Comparison of ENCODE assay signal across 2 cellular contexts in genomic region chr20:48931527-48932374, GRCh38.
TF ChIP-seq lines count a peak whose summit lies in the region.

No MANE protein-coding gene starts in this region.

TF ChIP-seq in IMR-90, 13 proteins besides CTCF, POLR2A, EP300 and RAD21:
- no peak for TF ChIP-seq NFE2L2 (IDR thresholded peaks at IDR 0.05; ENCODE audit: low read depth, low read length)
- no peak for TF ChIP-seq SMC3 (IDR thresholded peaks at IDR 0.05; ENCODE audit: low read depth, low read length)
- no peak for TF ChIP-seq RFX5 (IDR thresholded peaks at IDR 0.05; ENCODE audit: low read depth, low read length)
- TF ChIP-seq, protein P1, sequence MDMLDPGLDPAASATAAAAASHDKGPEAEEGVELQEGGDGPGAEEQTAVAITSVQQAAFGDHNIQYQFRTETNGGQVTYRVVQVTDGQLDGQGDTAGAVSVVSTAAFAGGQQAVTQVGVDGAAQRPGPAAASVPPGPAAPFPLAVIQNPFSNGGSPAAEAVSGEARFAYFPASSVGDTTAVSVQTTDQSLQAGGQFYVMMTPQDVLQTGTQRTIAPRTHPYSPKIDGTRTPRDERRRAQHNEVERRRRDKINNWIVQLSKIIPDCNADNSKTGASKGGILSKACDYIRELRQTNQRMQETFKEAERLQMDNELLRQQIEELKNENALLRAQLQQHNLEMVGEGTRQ (IDR thresholded peaks at IDR 0.05; ENCODE audit: low read depth, low read length) = no peak
- TF ChIP-seq, protein P2, sequence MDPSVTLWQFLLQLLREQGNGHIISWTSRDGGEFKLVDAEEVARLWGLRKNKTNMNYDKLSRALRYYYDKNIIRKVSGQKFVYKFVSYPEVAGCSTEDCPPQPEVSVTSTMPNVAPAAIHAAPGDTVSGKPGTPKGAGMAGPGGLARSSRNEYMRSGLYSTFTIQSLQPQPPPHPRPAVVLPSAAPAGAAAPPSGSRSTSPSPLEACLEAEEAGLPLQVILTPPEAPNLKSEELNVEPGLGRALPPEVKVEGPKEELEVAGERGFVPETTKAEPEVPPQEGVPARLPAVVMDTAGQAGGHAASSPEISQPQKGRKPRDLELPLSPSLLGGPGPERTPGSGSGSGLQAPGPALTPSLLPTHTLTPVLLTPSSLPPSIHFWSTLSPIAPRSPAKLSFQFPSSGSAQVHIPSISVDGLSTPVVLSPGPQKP (IDR thresholded peaks at IDR 0.05; ENCODE audit: borderline replicate concordance, low read depth, low read length) = no peak
- TF ChIP-seq CEBPB (IDR thresholded peaks at IDR 0.05; ENCODE audit: low read depth, low read length) = no peak
- TF ChIP-seq MXI1 (IDR thresholded peaks at IDR 0.05; ENCODE audit: borderline replicate concordance, low read depth, low read length) = no peak
- no peak for TF ChIP-seq BHLHE40 (IDR thresholded peaks at IDR 0.05; ENCODE audit: low read depth, low read length)
- TF ChIP-seq CHD1 (IDR thresholded peaks at IDR 0.05; ENCODE audit: low read depth, low read length) = no peak
- TF ChIP-seq MAZ (IDR thresholded peaks at IDR 0.05; ENCODE audit: borderline replicate concordance, low read depth, low read length) = no peak
- no peak for TF ChIP-seq FOS (IDR thresholded peaks at IDR 0.05; ENCODE audit: low read depth, low read length)
- no peak for TF ChIP-seq RCOR1 (IDR thresholded peaks at IDR 0.05; ENCODE audit: insufficient replicate concordance, low read length)

TF ChIP-seq in HepG2, 621 proteins besides CTCF, POLR2A, EP300 and RAD21:
- TF ChIP-seq, protein P3, sequence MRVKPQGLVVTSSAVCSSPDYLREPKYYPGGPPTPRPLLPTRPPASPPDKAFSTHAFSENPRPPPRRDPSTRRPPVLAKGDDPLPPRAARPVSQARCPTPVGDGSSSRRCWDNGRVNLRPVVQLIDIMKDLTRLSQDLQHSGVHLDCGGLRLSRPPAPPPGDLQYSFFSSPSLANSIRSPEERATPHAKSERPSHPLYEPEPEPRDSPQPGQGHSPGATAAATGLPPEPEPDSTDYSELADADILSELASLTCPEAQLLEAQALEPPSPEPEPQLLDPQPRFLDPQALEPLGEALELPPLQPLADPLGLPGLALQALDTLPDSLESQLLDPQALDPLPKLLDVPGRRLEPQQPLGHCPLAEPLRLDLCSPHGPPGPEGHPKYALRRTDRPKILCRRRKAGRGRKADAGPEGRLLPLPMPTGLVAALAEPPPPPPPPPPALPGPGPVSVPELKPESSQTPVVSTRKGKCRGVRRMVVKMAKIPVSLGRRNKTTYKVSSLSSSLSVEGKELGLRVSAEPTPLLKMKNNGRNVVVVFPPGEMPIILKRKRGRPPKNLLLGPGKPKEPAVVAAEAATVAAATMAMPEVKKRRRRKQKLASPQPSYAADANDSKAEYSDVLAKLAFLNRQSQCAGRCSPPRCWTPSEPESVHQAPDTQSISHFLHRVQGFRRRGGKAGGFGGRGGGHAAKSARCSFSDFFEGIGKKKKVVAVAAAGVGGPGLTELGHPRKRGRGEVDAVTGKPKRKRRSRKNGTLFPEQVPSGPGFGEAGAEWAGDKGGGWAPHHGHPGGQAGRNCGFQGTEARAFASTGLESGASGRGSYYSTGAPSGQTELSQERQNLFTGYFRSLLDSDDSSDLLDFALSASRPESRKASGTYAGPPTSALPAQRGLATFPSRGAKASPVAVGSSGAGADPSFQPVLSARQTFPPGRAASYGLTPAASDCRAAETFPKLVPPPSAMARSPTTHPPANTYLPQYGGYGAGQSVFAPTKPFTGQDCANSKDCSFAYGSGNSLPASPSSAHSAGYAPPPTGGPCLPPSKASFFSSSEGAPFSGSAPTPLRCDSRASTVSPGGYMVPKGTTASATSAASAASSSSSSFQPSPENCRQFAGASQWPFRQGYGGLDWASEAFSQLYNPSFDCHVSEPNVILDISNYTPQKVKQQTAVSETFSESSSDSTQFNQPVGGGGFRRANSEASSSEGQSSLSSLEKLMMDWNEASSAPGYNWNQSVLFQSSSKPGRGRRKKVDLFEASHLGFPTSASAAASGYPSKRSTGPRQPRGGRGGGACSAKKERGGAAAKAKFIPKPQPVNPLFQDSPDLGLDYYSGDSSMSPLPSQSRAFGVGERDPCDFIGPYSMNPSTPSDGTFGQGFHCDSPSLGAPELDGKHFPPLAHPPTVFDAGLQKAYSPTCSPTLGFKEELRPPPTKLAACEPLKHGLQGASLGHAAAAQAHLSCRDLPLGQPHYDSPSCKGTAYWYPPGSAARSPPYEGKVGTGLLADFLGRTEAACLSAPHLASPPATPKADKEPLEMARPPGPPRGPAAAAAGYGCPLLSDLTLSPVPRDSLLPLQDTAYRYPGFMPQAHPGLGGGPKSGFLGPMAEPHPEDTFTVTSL (CRISPR knock-in tag; IDR thresholded peaks at IDR 0.05; ENCODE audit: borderline replicate concordance) = 0 out of 2 replicates have a peak, but pooled peaks have one; percentile 6
- TF ChIP-seq, protein P4, sequence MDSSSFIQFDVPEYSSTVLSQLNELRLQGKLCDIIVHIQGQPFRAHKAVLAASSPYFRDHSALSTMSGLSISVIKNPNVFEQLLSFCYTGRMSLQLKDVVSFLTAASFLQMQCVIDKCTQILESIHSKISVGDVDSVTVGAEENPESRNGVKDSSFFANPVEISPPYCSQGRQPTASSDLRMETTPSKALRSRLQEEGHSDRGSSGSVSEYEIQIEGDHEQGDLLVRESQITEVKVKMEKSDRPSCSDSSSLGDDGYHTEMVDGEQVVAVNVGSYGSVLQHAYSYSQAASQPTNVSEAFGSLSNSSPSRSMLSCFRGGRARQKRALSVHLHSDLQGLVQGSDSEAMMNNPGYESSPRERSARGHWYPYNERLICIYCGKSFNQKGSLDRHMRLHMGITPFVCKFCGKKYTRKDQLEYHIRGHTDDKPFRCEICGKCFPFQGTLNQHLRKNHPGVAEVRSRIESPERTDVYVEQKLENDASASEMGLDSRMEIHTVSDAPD (CRISPR knock-in tag; IDR thresholded peaks at IDR 0.05) = peak; percentile 11; the same call in 1 of the 2 replicates
- TF ChIP-seq, protein P5, sequence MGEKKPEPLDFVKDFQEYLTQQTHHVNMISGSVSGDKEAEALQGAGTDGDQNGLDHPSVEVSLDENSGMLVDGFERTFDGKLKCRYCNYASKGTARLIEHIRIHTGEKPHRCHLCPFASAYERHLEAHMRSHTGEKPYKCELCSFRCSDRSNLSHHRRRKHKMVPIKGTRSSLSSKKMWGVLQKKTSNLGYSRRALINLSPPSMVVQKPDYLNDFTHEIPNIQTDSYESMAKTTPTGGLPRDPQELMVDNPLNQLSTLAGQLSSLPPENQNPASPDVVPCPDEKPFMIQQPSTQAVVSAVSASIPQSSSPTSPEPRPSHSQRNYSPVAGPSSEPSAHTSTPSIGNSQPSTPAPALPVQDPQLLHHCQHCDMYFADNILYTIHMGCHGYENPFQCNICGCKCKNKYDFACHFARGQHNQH (CRISPR knock-in tag; IDR thresholded peaks at IDR 0.05) = peak; percentile 23; the same call in 1 of the 2 replicates
- TF ChIP-seq SIX1 (CRISPR knock-in tag; IDR thresholded peaks at IDR 0.05; ENCODE audit: borderline replicate concordance) (no peak), ZNF251 (CRISPR knock-in tag; IDR thresholded peaks at IDR 0.05) (0 out of 2 replicates have a peak, but pooled peaks have one; percentile 67), ETV5 (CRISPR knock-in tag; IDR thresholded peaks at IDR 0.05; ENCODE audit: borderline replicate concordance) (no peak), ZFP91 (CRISPR knock-in tag; IDR thresholded peaks at IDR 0.05; ENCODE audit: borderline replicate concordance) (0 out of 2 replicates have a peak, but pooled peaks have one; percentile 42), CBX2 (IDR thresholded peaks at IDR 0.05; ENCODE audit: low read depth, low read length) (no peak), CBX2 (CRISPR knock-in tag; IDR thresholded peaks at IDR 0.05; ENCODE audit: low read depth) (no peak), ZNF282 (IDR thresholded peaks at IDR 0.05; ENCODE audit: partially characterized antibody) (peak; percentile 34), NONO (IDR thresholded peaks at IDR 0.05) (no peak), NONO (CRISPR knock-in tag; conservative IDR thresholded peaks at IDR 0.05) (peak; percentile 54; the same call in 1 of the 2 replicates), CCDC6 (CRISPR knock-in tag; IDR thresholded peaks at IDR 0.05) (0 out of 2 replicates have a peak, but pooled peaks have one; percentile 13), ARNTL (CRISPR knock-in tag; IDR thresholded peaks at IDR 0.05) (peak; percentile 7; the same call in 1 of the 2 replicates), ZFY (CRISPR knock-in tag; IDR thresholded peaks at IDR 0.05) (0 out of 2 replicates have a peak, but pooled peaks have one; percentile 30), ZNF343 (CRISPR knock-in tag; IDR thresholded peaks at IDR 0.05) (0 out of 2 replicates have a peak, but pooled peaks have one; percentile 72), SAFB2 (CRISPR knock-in tag; IDR thresholded peaks at IDR 0.05; ENCODE audit: borderline replicate concordance, low read depth) (no peak), ZNF350 (CRISPR knock-in tag; IDR thresholded peaks at IDR 0.05; ENCODE audit: borderline replicate concordance, low read depth) (0 out of 2 replicates have a peak, but pooled peaks have one; percentile 7), RARG (CRISPR knock-in tag; IDR thresholded peaks at IDR 0.05; ENCODE audit: low read depth) (0 out of 2 replicates have a peak, but pooled peaks have one; percentile 37), ZBTB4 (CRISPR knock-in tag; IDR thresholded peaks at IDR 0.05; ENCODE audit: borderline replicate concordance) (0 out of 2 replicates have a peak, but pooled peaks have one; percentile 20), ZMYM3 (CRISPR knock-in tag; IDR thresholded peaks at IDR 0.05) (peak; percentile 88), POGZ (CRISPR knock-in tag; IDR thresholded peaks at IDR 0.05) (0 out of 2 replicates have a peak, but pooled peaks have one; percentile 1)
- TF ChIP-seq, protein P6, sequence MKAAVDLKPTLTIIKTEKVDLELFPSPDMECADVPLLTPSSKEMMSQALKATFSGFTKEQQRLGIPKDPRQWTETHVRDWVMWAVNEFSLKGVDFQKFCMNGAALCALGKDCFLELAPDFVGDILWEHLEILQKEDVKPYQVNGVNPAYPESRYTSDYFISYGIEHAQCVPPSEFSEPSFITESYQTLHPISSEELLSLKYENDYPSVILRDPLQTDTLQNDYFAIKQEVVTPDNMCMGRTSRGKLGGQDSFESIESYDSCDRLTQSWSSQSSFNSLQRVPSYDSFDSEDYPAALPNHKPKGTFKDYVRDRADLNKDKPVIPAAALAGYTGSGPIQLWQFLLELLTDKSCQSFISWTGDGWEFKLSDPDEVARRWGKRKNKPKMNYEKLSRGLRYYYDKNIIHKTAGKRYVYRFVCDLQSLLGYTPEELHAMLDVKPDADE (CRISPR knock-in tag; IDR thresholded peaks at IDR 0.05) = no peak
- TF ChIP-seq, protein P7, sequence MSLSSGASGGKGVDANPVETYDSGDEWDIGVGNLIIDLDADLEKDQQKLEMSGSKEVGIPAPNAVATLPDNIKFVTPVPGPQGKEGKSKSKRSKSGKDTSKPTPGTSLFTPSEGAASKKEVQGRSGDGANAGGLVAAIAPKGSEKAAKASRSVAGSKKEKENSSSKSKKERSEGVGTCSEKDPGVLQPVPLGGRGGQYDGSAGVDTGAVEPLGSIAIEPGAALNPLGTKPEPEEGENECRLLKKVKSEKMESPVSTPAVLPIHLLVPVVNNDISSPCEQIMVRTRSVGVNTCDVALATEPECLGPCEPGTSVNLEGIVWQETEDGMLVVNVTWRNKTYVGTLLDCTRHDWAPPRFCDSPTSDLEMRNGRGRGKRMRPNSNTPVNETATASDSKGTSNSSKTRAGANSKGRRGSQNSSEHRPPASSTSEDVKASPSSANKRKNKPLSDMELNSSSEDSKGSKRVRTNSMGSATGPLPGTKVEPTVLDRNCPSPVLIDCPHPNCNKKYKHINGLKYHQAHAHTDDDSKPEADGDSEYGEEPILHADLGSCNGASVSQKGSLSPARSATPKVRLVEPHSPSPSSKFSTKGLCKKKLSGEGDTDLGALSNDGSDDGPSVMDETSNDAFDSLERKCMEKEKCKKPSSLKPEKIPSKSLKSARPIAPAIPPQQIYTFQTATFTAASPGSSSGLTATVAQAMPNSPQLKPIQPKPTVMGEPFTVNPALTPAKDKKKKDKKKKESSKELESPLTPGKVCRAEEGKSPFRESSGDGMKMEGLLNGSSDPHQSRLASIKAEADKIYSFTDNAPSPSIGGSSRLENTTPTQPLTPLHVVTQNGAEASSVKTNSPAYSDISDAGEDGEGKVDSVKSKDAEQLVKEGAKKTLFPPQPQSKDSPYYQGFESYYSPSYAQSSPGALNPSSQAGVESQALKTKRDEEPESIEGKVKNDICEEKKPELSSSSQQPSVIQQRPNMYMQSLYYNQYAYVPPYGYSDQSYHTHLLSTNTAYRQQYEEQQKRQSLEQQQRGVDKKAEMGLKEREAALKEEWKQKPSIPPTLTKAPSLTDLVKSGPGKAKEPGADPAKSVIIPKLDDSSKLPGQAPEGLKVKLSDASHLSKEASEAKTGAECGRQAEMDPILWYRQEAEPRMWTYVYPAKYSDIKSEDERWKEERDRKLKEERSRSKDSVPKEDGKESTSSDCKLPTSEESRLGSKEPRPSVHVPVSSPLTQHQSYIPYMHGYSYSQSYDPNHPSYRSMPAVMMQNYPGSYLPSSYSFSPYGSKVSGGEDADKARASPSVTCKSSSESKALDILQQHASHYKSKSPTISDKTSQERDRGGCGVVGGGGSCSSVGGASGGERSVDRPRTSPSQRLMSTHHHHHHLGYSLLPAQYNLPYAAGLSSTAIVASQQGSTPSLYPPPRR (CRISPR knock-in tag; IDR thresholded peaks at IDR 0.05; ENCODE audit: borderline replicate concordance) = 0 out of 2 replicates have a peak, but pooled peaks have one; percentile 9
